Comparison of ENCODE assay signal across 16 cellular contexts in the genomic region with DNA sequence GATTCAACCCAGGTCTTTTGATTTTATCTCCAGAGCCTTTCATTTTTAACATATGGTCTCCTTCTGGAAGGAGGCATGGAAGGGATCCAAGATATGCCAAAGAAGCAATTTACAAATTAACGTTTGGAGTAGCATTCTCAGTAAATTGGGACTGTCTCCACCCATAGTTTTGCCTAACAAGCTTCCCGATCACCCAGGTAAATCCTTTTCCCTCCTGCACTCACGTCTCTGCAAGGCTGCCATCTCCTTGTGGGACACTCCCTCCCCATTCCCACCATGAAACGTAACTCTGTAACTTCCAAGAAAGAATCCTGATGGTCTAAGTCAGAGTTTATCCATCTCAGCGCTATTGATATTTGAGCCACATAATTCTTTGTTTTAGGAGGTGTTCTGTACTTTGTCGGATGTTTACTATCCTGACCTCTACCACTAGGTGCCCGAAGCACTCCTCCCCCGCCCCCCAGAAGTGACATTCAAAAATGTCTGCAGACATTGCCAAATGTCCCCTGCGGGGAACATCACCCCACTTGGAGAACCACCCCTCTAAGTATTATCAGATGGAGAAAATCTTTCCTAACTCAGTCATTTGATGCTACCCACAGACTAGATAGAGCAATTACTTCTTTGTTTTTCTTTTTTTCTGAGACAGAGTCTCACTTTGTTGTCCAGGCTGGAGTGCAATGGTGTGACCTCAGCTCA. TPM values are rescaled to one million over a fixed set of nuclear protein-coding genes. Genes with fewer than 3 reads are reported as not detected.
DNase-seq lines count a peak whose midpoint lies in the region; ATAC-seq and TF ChIP-seq lines count a peak whose summit lies in the region.
"Had no signal": no experiment of that assay in that cellular context is flagged by ENCODE, and none has a peak within 500 bp of the region (broad histone marks: within the 10 kb centered on the region; RNA-seq: fewer than 3 reads in every experiment).

No MANE protein-coding gene starts in this region.

- H2BK5ac ChIP-seq in mesendoderm (ENCODE audit: low read length): no peak overlapping the region

- H2BK120ac ChIP-seq in mesendoderm (ENCODE audit: low read depth, low read length): peak overlapping the region; percentile 54

- H3K4me1 ChIP-seq in mesendoderm (ENCODE audit: control insufficient read depth, low read depth, low read length) (peaks cover 3% of the 10 kb centered on the region), colonic mucosa (peaks cover 3% of the 10 kb centered on the region)

- H3K27me3 ChIP-seq in H7 (ENCODE audit: control insufficient read depth, insufficient read depth, low read length) (no peaks in the 10 kb centered on the region), mesendoderm (ENCODE audit: insufficient read depth, low read length, poor library complexity) (no peaks in the 10 kb centered on the region), colonic mucosa (no peaks in the 10 kb centered on the region)
- H3K27me3 ChIP-seq: suprapubic skin had no signal

- H3K23ac ChIP-seq in mesendoderm (ENCODE audit: low read length): no peak overlapping the region

- H3K79me2 ChIP-seq in mesendoderm (ENCODE audit: control insufficient read depth, insufficient read depth, low read length): no peaks in the 10 kb centered on the region

- H3K4me3 ChIP-seq in AG10803 (ENCODE audit: low read length) (no peak overlapping the region), H7 (ENCODE audit: insufficient read depth, low read depth, low read length) (0 out of 2 replicates have a peak overlapping the region, but pooled peaks have one; percentile 1), mesendoderm (ENCODE audit: low read length) (no peak overlapping the region), colonic mucosa (no peak overlapping the region)
- H3K4me3 ChIP-seq: suprapubic skin had no signal

- TF ChIP-seq CTCF in AG10803 (conservative IDR thresholded peaks at IDR 0.05; ENCODE audit: low read length) (0 out of 2 replicates have a peak, but pooled peaks have one; percentile 1), colonic mucosa (IDR thresholded peaks at IDR 0.05) (no peak)

- no peak overlapping the region for H2AK5ac ChIP-seq in mesendoderm (ENCODE audit: low read length)

- H3K79me1 ChIP-seq in mesendoderm (ENCODE audit: low read length): no peaks in the 10 kb centered on the region

- H4K8ac ChIP-seq in mesendoderm (ENCODE audit: low read depth, low read length): no peak overlapping the region

- intact Hi-C loops in colonic mucosa (cut with DNase I): no loop called here

- peak overlapping the region; percentile 45 for H3K56ac ChIP-seq in mesendoderm (ENCODE audit: low read length)

- H3K27ac ChIP-seq in mesendoderm (ENCODE audit: low read depth, low read length): no peak overlapping the region
- no peak overlapping the region for H3K27ac ChIP-seq in colonic mucosa
- H3K27ac ChIP-seq: suprapubic skin had no signal

- H3K9ac ChIP-seq in mesendoderm (ENCODE audit: low read length): no peak overlapping the region
- H3K9ac ChIP-seq in colonic mucosa (ENCODE audit: low read depth in 2 of 2, low read length in 2 of 2): no peak overlapping the region

- H3K9me3 ChIP-seq in colonic mucosa: no peaks in the 10 kb centered on the region
- H3K9me3 ChIP-seq: suprapubic skin had no signal

- H4K5ac ChIP-seq in mesendoderm (ENCODE audit: low read length): no peak overlapping the region

- no peaks in the 10 kb centered on the region for H3K36me3 ChIP-seq in H7 (replicated peaks; ENCODE audit: control insufficient read depth, insufficient read depth, low read length)
- H3K36me3 ChIP-seq in mesendoderm (ENCODE audit: control insufficient read depth, insufficient read depth, low read length): no peaks in the 10 kb centered on the region
- no peaks in the 10 kb centered on the region for H3K36me3 ChIP-seq in colonic mucosa
- H3K36me3 ChIP-seq: suprapubic skin had no signal

- peak overlapping the region; percentile 3 for H3K18ac ChIP-seq in mesendoderm (ENCODE audit: low read length)

- ATAC-seq in SK-N-SH treated with all-trans-retinoic acid at 6 μM for 48 hours: peak; percentile 47
- no peak for ATAC-seq in HG03196 (IDR thresholded peaks at IDR 0.05; ENCODE audit: unreplicated experiment)
- ATAC-seq in GM18907 (IDR thresholded peaks at IDR 0.05; ENCODE audit: unreplicated experiment): no peak
- ATAC-seq: T-cell had no signal

- H3K4me2 ChIP-seq in mesendoderm (ENCODE audit: low read length): no peak overlapping the region

- peak overlapping the region; percentile 6 for H2BK15ac ChIP-seq in mesendoderm (replicated peaks; ENCODE audit: low read depth)

- WGBS in mesendoderm (ENCODE audit: extremely low coverage, insufficient coverage, low lambda C conversion rate): no CpG with 5 or more reads among the region's 9 CpGs

- DNase-seq in AG10803 (ENCODE audit: low read depth): peak; percentile 24
- no peak for DNase-seq in H7
- no peak for DNase-seq in mesendoderm
- no peak for DNase-seq in colonic mucosa
- no peak for DNase-seq in mucosa of gallbladder (ENCODE audit: low spot score)
- DNase-seq: activated CD4-positive, alpha-beta T cell treated with anti-CD3 and anti-CD28 coated beads, Interleukin-2, amount 50 U/mL, for 48 hours; COR-L47; kidney glomerular epithelial cell; NCI-H1417; RPMI8226; stimulated activated CD4-positive, alpha-beta T cell treated with anti-CD3 and anti-CD28 coated beads, Interleukin-4, amount 100 ng/mL, for 24 hours; T-cell had no signal

- no peak overlapping the region for H3K4ac ChIP-seq in mesendoderm (ENCODE audit: low read depth, low read length)

TF ChIP-seq in SK-N-SH treated with all-trans-retinoic acid at 6 μM for 48 hours, 23 proteins besides CTCF, POLR2A, EP300 and RAD21:
- TF ChIP-seq ZC3H10 (CRISPR knock-in tag; IDR thresholded peaks at IDR 0.05) (no peak), ZFP3 (CRISPR knock-in tag; IDR thresholded peaks at IDR 0.05) (no peak), ISL1 (CRISPR knock-in tag; IDR thresholded peaks at IDR 0.05) (peak; percentile 27; the same call in 1 of the 2 replicates)
- TF ChIP-seq, protein P1, sequence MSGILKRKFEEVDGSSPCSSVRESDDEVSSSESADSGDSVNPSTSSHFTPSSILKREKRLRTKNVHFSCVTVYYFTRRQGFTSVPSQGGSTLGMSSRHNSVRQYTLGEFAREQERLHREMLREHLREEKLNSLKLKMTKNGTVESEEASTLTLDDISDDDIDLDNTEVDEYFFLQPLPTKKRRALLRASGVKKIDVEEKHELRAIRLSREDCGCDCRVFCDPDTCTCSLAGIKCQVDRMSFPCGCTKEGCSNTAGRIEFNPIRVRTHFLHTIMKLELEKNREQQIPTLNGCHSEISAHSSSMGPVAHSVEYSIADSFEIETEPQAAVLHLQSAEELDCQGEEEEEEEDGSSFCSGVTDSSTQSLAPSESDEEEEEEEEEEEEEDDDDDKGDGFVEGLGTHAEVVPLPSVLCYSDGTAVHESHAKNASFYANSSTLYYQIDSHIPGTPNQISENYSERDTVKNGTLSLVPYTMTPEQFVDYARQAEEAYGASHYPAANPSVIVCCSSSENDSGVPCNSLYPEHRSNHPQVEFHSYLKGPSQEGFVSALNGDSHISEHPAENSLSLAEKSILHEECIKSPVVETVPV (CRISPR knock-in tag; IDR thresholded peaks at IDR 0.05): no peak

RNA-seq across cellular contexts. Expression of a gene that starts 32.9 kb away (rescaled TPM):
- 7.0 and 10.9 TPM in 2 replicates for total RNA-seq in H7 (2014; rRNA removed; shearing (Covaris generic))
- polyA plus RNA-seq in mesendoderm (2013, experiment 1 of 2): 13.3 TPM
- 14.1 TPM for polyA plus RNA-seq in mesendoderm (2013, experiment 2 of 2)
- total RNA-seq in colonic mucosa (10 to 100 TPM; 18.4 to 30.2 TPM), mucosa of gallbladder (31.4 TPM)
